8 cellular contexts compared by ENCODE assay signal in the genomic region with DNA sequence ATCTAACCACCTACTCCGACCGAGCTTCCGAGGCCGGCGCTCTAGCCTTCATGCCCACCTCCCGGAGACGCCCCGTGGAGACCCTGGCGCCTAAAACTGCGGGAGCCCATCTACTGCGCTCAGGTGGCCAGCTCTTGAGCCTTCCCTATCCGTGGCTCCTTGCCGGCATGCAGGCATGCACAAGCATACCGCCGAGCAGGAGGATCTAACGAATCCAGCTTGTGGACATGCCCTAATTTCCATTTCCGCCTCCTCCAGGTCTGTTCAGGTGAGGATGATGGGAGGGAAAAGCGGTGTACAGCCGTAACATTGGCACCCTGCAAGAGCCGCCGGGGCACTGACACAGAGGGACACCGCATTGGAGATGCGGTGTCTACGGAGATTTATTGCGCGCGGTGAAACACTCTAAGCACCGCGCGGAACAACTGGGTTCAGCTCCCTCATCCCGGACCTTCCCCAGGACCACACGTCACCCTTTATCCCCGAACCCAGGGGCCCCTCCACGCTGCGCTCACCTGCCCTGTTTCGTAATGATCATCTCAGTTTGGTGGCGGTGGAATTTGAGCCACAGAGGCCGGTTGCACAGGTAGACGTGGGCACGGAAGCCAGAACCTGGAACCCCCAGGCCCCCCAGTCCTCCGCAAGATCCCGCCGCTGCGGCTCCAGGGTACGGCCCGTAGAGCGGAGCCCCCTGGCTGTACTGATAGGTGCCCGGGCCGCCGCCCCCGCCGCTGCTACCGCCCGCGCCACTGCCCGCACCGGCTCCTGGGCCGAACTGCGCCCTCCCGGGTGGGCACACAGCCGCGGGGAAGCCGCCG. TPM values are rescaled to one million over a fixed set of nuclear protein-coding genes. Genes with fewer than 3 reads are reported as not detected.
DNase-seq lines count a peak whose midpoint lies in the region; ATAC-seq and TF ChIP-seq lines count a peak whose summit lies in the region.

No MANE protein-coding gene starts in this region.

- H3K4me3 ChIP-seq in GM12865 (ENCODE audit: low read depth, low read length) = peak overlapping the region; percentile 42
- H3K4me3 ChIP-seq in ascending aorta = peak overlapping the region; percentile 46 to 60
- peak overlapping the region in 3 of 4 donors; percentile 21 to 49 (median 43) for H3K4me3 ChIP-seq in transverse colon

- no peak for DNase-seq in GM12865 (ENCODE audit: low read depth)
- DNase-seq in ascending aorta (ENCODE audit: low spot score in 2 of 2) = no peak
- DNase-seq in left kidney (ENCODE audit: low read depth, low spot score) = peak; percentile 57
- DNase-seq in transverse colon = no peak
- DNase-seq in H4 (ENCODE audit: low spot score) = no peak
- DNase-seq in NCI-H128 (lab: John Stamatoyannopoulos, UW; ENCODE audit: unreplicated experiment) = no peak
- DNase-seq in head of caudate nucleus = no peak

- H3K36me3 ChIP-seq in ascending aorta (no peaks in the 10 kb centered on the region), transverse colon (no peaks in the 10 kb centered on the region)

- intact Hi-C loops in ascending aorta (cut with DNase I) = no loop called here
- intact Hi-C loops in transverse colon (cut with DNase I; ENCODE audit: low total_unique reads) = no loop called here
- intact Hi-C loops in head of caudate nucleus (cut with DNase I) = no loop called here

- no peaks in the 10 kb centered on the region for H3K9me3 ChIP-seq in ascending aorta
- H3K9me3 ChIP-seq in transverse colon = no peaks in the 10 kb centered on the region

- TF ChIP-seq EP300 in transverse colon (IDR thresholded peaks at IDR 0.05; ENCODE audit: low read depth) = no peak

- TF ChIP-seq CTCF in GM12865 (IDR thresholded peaks at IDR 0.05; ENCODE audit: insufficient read depth, low read depth, low read length, missing control alignments) = no peak
- peak in 1 of 3 experiments; percentile 9 for TF ChIP-seq CTCF in ascending aorta (IDR thresholded peaks at IDR 0.05)
- peak in 1 of 5 experiments; percentile 5 for TF ChIP-seq CTCF in transverse colon (IDR thresholded peaks at IDR 0.05)

- peaks cover 27% of the 10 kb centered on the region for H3K27me3 ChIP-seq in ascending aorta
- peaks cover 100% of the 10 kb centered on the region for H3K27me3 ChIP-seq in transverse colon

- H3K4me1 ChIP-seq in ascending aorta (peaks cover 8 to 15% of the 10 kb centered on the region in 2 donors), transverse colon (peaks cover 8 to 33% (median 23%) of the 10 kb centered on the region in 4 donors)

- 8% methylated on average over 45 of the region's 64 CpGs; no CpG with 5 or more reads in 1 of the 2 donors for WGBS in transverse colon (ENCODE audit: low coverage in 1 of 2), 2 donors

- H3K27ac ChIP-seq in ascending aorta = no peak overlapping the region
- no peak overlapping the region for H3K27ac ChIP-seq in transverse colon

- ATAC-seq in HG03439 (IDR thresholded peaks at IDR 0.05; ENCODE audit: unreplicated experiment) = peak; percentile 15

- in situ Hi-C loops in transverse colon (cut with MboI; ENCODE audit: low pct_ligation_motif_present in 1 of 4, low pct_unique_long_range_greater_than_20kb in 1 of 4, low sequenced_read_pairs in 3 of 4) = loop anchor here in 2 of 4 donors (25.0 kb wide), 1 partner anchor 591 kb away; no protein-coding TSS in a partner anchor

- no peak for TF ChIP-seq POLR2A in transverse colon (IDR thresholded peaks at IDR 0.05)

RNA-seq across cellular contexts. Expression of gene EOMES, which starts 1.0 kb away (rescaled TPM):
- total RNA-seq in ascending aorta (not detected), transverse colon (under 1 TPM in 3 of 4 donors, not detected in 1; 0.27 to 0.37 (median 0.32) TPM)
- total RNA-seq in H4 (2014; rRNA removed; shearing (Covaris generic)) = 0.17 TPM in 1 of 2 replicates, not detected in the other
